In the genomic region with DNA sequence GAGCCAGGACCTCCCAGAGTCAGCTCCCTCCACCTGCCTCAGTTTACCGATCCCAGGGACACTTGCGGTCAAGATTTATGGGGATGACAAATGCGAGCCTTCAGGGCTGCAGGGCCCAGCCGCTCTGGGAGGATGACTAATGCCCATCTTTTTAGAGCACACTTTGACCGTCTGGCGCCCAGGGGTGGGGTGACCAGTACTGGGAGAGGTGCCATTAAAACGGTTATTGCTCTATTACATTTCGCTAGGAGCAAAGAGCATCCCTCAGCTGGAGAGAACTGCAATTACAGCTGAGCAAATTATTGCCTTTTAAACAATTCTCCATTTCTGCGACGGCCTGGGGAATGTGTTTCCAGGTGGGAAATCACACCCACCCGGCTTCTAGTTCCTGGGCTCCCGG, we compare ENCODE assay signal across 20 cellular contexts. TPM values are rescaled to one million over a fixed set of nuclear protein-coding genes. Genes with fewer than 3 reads are reported as not detected.
DNase-seq lines count a peak whose midpoint lies in the region; ATAC-seq and TF ChIP-seq lines count a peak whose summit lies in the region.
"Had no signal": no experiment of that assay in that cellular context is flagged by ENCODE, and none has a peak within 500 bp of the region (broad histone marks: within the 10 kb centered on the region; RNA-seq: fewer than 3 reads in every experiment).

No MANE protein-coding gene starts in this region.

- H3K36me3 ChIP-seq in left ventricle myocardium inferior (no peaks in the 10 kb centered on the region), heart left ventricle (no peaks in the 10 kb centered on the region), Peyer's patch (no peaks in the 10 kb centered on the region), upper lobe of right lung (no peaks in the 10 kb centered on the region), vagina (no peaks in the 10 kb centered on the region)
- H3K36me3 ChIP-seq: stomach had no signal

- DNase-seq in left ventricle myocardium inferior (peak; percentile 2), heart left ventricle (no peak), Peyer's patch (peak in 2 of 3 donors; percentile 82 to 88), kidney tubule cell (ENCODE audit: low spot score) (peak; percentile 31), upper lobe of right lung (peak; percentile 21), vagina (ENCODE audit: extremely low spot score in 2 of 2) (no peak), NCI-H2171 treated with DMSO at 0.1 percent for 48 hours (lab: John Stamatoyannopoulos, UW) (no peak)
- no peak for DNase-seq in activated T-cell treated with anti-CD3 and anti-CD28 coated beads, Interleukin-2, amount 50 U/mL, for 1 hour
- DNase-seq: activated B cell treated with CpG ODN at 0.5 μM for 24 hours; activated effector memory CD4-positive, alpha-beta T cell treated with Interleukin-2 at 50 U/mL for 16 hours; amygdala; GDM1; KBM-7; NCI-H1436 treated with DMSO at 0.1 percent for 48 hours; NCI-H524 treated with DMSO at 0.1 percent for 48 hours; RPMI8226; stomach had no signal

- intact Hi-C loops in left ventricle myocardium inferior (cut with micrococcal nuclease), result no loop called here
- intact Hi-C loops in heart left ventricle (cut with DNase I), result no loop called here
- intact Hi-C loops in upper lobe of right lung (cut with DNase I), result no loop called here
- intact Hi-C loops in vagina (cut with DNase I), result no loop called here

- H3K4me3 ChIP-seq in left ventricle myocardium inferior (no peak overlapping the region), heart left ventricle (no peak overlapping the region), Peyer's patch (no peak overlapping the region), upper lobe of right lung (no peak overlapping the region), vagina (no peak overlapping the region)
- H3K4me3 ChIP-seq: stomach had no signal

- H3K27me3 ChIP-seq in left ventricle myocardium inferior (ENCODE audit: low read depth), result no peaks in the 10 kb centered on the region
- H3K27me3 ChIP-seq in heart left ventricle, result no peaks in the 10 kb centered on the region
- H3K27me3 ChIP-seq in Peyer's patch, result no peaks in the 10 kb centered on the region
- no peaks in the 10 kb centered on the region for H3K27me3 ChIP-seq in upper lobe of right lung
- H3K27me3 ChIP-seq in vagina, result no peaks in the 10 kb centered on the region

- TF ChIP-seq CTCF in left ventricle myocardium inferior (IDR thresholded peaks at IDR 0.05; ENCODE audit: borderline replicate concordance) (no peak), heart left ventricle (IDR thresholded peaks at IDR 0.05) (no peak), Peyer's patch (IDR thresholded peaks at IDR 0.05) (peak in 4 of 6 experiments; percentile 14 to 77 (median 70)), upper lobe of right lung (IDR thresholded peaks at IDR 0.05) (no peak), vagina (IDR thresholded peaks at IDR 0.05) (no peak)

- TF ChIP-seq POLR2A in heart left ventricle (IDR thresholded peaks at IDR 0.05) (no peak), Peyer's patch (IDR thresholded peaks at IDR 0.05) (no peak), vagina (IDR thresholded peaks at IDR 0.05) (no peak)

- H3K27ac ChIP-seq in left ventricle myocardium inferior (replicated peaks) (no peak overlapping the region), heart left ventricle (no peak overlapping the region), Peyer's patch (peak overlapping the region in 3 of 4 donors; percentile 17 to 74 (median 67)), upper lobe of right lung (no peak overlapping the region), vagina (no peak overlapping the region)
- H3K27ac ChIP-seq: epithelial cell of prostate, parathyroid adenoma, stomach had no signal

- 82 to 83% (median 82%) methylated on average over 11 to 12 of the region's 12 CpGs for WGBS in heart left ventricle, 4 donors

- H3K4me1 ChIP-seq in left ventricle myocardium inferior (no peaks in the 10 kb centered on the region), heart left ventricle (no peaks in the 10 kb centered on the region), Peyer's patch (peaks cover 0 to 23% (median 2%) of the 10 kb centered on the region in 4 donors), upper lobe of right lung (no peaks in the 10 kb centered on the region), vagina (peaks cover 7% of the 10 kb centered on the region)
- H3K4me1 ChIP-seq: Caco-2, parathyroid adenoma, stomach had no signal

- ATAC-seq in heart left ventricle (no peak), upper lobe of right lung (no peak)

- H3K9me3 ChIP-seq in left ventricle myocardium inferior (replicated peaks) (no peaks in the 10 kb centered on the region), heart left ventricle (no peaks in the 10 kb centered on the region), Peyer's patch (no peaks in the 10 kb centered on the region), upper lobe of right lung (no peaks in the 10 kb centered on the region), vagina (no peaks in the 10 kb centered on the region)
- H3K9me3 ChIP-seq: Caco-2, stomach had no signal

RNA-seq across cellular contexts. Expression of a gene that starts 42.6 kb away (rescaled TPM):
- total RNA-seq in left ventricle myocardium inferior (29.4 TPM), heart left ventricle (10 to 100 TPM; 18.9 to 63.2 (median 40.5) TPM), Peyer's patch (100 to 1,000 TPM; 123 to 270 (median 156) TPM), upper lobe of right lung (160 TPM), vagina (43.7 TPM)
- polyA plus RNA-seq in heart left ventricle, result 10 to 100 TPM; 30.8 to 42.6 TPM

Comparison
In these comparisons a context has a peak if more than half of its experiments do, and no peak if none do; other contexts are left out.
1. DNase-seq: peak in left ventricle myocardium inferior (single experiment), Peyer's patch (2 of 3), kidney tubule cell (single experiment) and upper lobe of right lung (single experiment); none in heart left ventricle (0 of 5), activated T-cell treated with anti-CD3 and anti-CD28 coated beads, Interleukin-2, amount 50 U/mL, for 1 hour (single experiment), vagina (0 of 2) and NCI-H2171 treated with DMSO at 0.1 percent for 48 hours (single experiment).
2. H3K27ac ChIP-seq: peak in Peyer's patch (3 of 4); none in left ventricle myocardium inferior (single experiment), heart left ventricle (0 of 12), upper lobe of right lung (single experiment) and vagina (single experiment).
3. CTCF ChIP-seq: peak in Peyer's patch (4 of 6); none in left ventricle myocardium inferior (single experiment), heart left ventricle (0 of 12), upper lobe of right lung (single experiment) and vagina (0 of 3).